Comparison of ENCODE assay signal across 1 cellular context in the genomic region with DNA sequence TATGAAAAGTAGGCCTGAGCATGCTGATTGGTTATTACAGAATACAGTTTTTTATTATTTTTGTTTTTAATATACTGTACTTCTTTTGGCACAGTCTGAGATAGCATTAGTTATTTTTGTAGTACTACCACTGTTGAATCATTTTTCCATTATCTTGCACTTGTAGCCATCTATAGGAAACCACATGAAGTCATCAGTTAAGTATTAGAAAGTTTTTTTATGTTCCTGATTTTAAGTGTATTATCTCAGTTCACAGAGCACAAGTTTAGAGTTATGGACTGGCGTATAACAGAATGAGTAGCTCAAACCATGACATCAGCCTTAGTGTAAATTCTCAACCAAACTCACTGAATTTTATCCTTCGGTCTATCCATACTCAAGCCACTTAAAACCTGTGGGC.
TF ChIP-seq lines count a peak whose summit lies in the region.

No MANE protein-coding gene starts in this region.

TF ChIP-seq in HepG2, 621 proteins besides CTCF, POLR2A, EP300 and RAD21 (continued from another document):
- TF ChIP-seq POLR2AphosphoS2 (IDR thresholded peaks at IDR 0.05; ENCODE audit: low read depth, low read length): 0 out of 2 replicates have a peak, but pooled peaks have one; percentile 17
